Comparison of ENCODE assay signal across 9 cellular contexts in genomic region chr4:137531951-137532868, GRCh38. TPM values are rescaled to one million over a fixed set of nuclear protein-coding genes. Genes with fewer than 3 reads are reported as not detected.
DNase-seq lines count a peak whose midpoint lies in the region; ATAC-seq, FAIRE-seq and TF ChIP-seq lines count a peak whose summit lies in the region.
"Had no signal": no experiment of that assay in that cellular context is flagged by ENCODE, and none has a peak within 500 bp of the region (broad histone marks: within the 10 kb centered on the region; RNA-seq: fewer than 3 reads in every experiment).

Gene PCDH18 (minus strand): TSS chr4:137532494. CDS start chr4:137532088, 406 bp downstream.

- peak within 1 kb of the TSS; percentile 59 to 77 for H3K4me3 ChIP-seq in kidney (ENCODE audit: low read length in 2 of 2)

- TF ChIP-seq CTCF in kidney (IDR thresholded peaks at IDR 0.05; ENCODE audit: borderline replicate concordance, extremely low read depth, insufficient read depth), result no peak

- H3K9me3 ChIP-seq in kidney (ENCODE audit: control insufficient read depth in 1 of 2, low read length in 2 of 2), result no peaks in the 10 kb centered on the region

- H3K9me3 Mint-ChIP-seq in stimulated activated memory B cell treated with anti-CD40 and anti-IgM and Interleukin-4, amounts not matched to agents 10 μg/mL and 1 μg/mL and 100 μg/mL, for 72 hours, result no peaks in the 10 kb centered on the region

- no peak for FAIRE-seq in kidney (lab: Jason Lieb, UNC)

- no peaks in the 10 kb centered on the region for H3K4me1 ChIP-seq in kidney (ENCODE audit: control insufficient read depth in 1 of 2, insufficient read depth in 1 of 2, low read depth in 1 of 2, low read length in 2 of 2)

- intact Hi-C loops in kidney (cut with DNase I), result no loop called here

- no peaks in the 10 kb centered on the region for H3K27me3 Mint-ChIP-seq in stimulated activated memory B cell treated with anti-CD40 and anti-IgM and Interleukin-4, amounts not matched to agents 10 μg/mL and 1 μg/mL and 100 μg/mL, for 72 hours
- H3K27me3 Mint-ChIP-seq: activated naive CD8-positive, alpha-beta T cell had no signal

- peak within 1 kb of the TSS; percentile 20 to 54 for H3K9ac ChIP-seq in kidney (ENCODE audit: low read length in 2 of 2)

- POLR2A ChIA-PET in HEK293T (lab: Yijun Ruan, JAX), result interaction anchor here (0.6 to 1.6 kb wide), 10 partner anchors 9 to 784 kb away, joined by 3 to 10 read pairs (median 4); no protein-coding TSS in a partner anchor

- CTCF ChIA-PET in HEK293T (lab: Yijun Ruan, JAX), result interaction anchor here (0.6 to 1.3 kb wide), 6 partner anchors 19 to 673 kb away, joined by 3 to 5 read pairs (median 4); no protein-coding TSS in a partner anchor

- H3K27ac ChIP-seq in kidney (ENCODE audit: low read depth in 2 of 2, low read length in 2 of 2), result peak within 1 kb of the TSS; percentile 59 to 73

- DNase-seq in NCI-H1417 (lab: John Stamatoyannopoulos, UW) (peak in 2 of 3 experiments; percentile 55 to 77), NCI-H1417 treated with DMSO at 0.1 percent for 48 hours (lab: John Stamatoyannopoulos, UW) (no peak), HEK293T (ENCODE audit: extremely low spot score) (peak; percentile 64), NCI-H748 treated with DMSO at 0.1 percent for 48 hours (lab: John Stamatoyannopoulos, UW) (peak; percentile 50), cerebellum (ENCODE audit: low spot score) (peak; percentile 6), kidney (peak; percentile 93), COLO668 (lab: John Stamatoyannopoulos, UW; ENCODE audit: unreplicated experiment) (no peak)

- ATAC-seq in stimulated activated memory B cell treated with anti-CD40 and anti-IgM and Interleukin-4, amounts not matched to agents 10 μg/mL and 1 μg/mL and 100 μg/mL, for 72 hours, result peak; percentile 12

- H3K27ac Mint-ChIP-seq in stimulated activated memory B cell treated with anti-CD40 and anti-IgM and Interleukin-4, amounts not matched to agents 10 μg/mL and 1 μg/mL and 100 μg/mL, for 72 hours, result no peak within 1 kb of the TSS
- H3K27ac Mint-ChIP-seq: activated naive CD8-positive, alpha-beta T cell had no signal

- no peaks in the 10 kb centered on the region for H3K36me3 ChIP-seq in kidney (ENCODE audit: control insufficient read depth in 1 of 2, insufficient read depth in 2 of 2, low read length in 2 of 2)

- no peaks in the 10 kb centered on the region for H3K4me1 Mint-ChIP-seq in stimulated activated memory B cell treated with anti-CD40 and anti-IgM and Interleukin-4, amounts not matched to agents 10 μg/mL and 1 μg/mL and 100 μg/mL, for 72 hours

- H3K4me3 Mint-ChIP-seq in stimulated activated memory B cell treated with anti-CD40 and anti-IgM and Interleukin-4, amounts not matched to agents 10 μg/mL and 1 μg/mL and 100 μg/mL, for 72 hours, result no peak within 1 kb of the TSS
- H3K4me3 Mint-ChIP-seq: activated naive CD8-positive, alpha-beta T cell had no signal

- no peaks in the 10 kb centered on the region for H3K36me3 Mint-ChIP-seq in stimulated activated memory B cell treated with anti-CD40 and anti-IgM and Interleukin-4, amounts not matched to agents 10 μg/mL and 1 μg/mL and 100 μg/mL, for 72 hours
- H3K36me3 Mint-ChIP-seq: activated naive CD8-positive, alpha-beta T cell had no signal

TF ChIP-seq in HEK293T, 16 proteins besides CTCF, POLR2A, EP300 and RAD21:
- TF ChIP-seq L3MBTL2 (conservative IDR thresholded peaks at IDR 0.05) (peak; percentile 35; the same call in 1 of the 2 replicates), LEF1 (IDR thresholded peaks at IDR 0.05; ENCODE audit: borderline replicate concordance) (no peak)
TF ChIP-seq in HEK293T: peak in this region for 1.

RNA-seq across cellular contexts. Expression of gene PCDH18, which starts in this region (rescaled TPM):
- total RNA-seq in cerebellum, result 42.3 TPM
- 10.1 TPM for total RNA-seq in kidney
- 2.2 TPM for polyA plus RNA-seq in kidney (ENCODE audit: insufficient read depth, low read depth, low replicate concordance)

Comparison
In these comparisons a context has a peak if more than half of its experiments do, and no peak if none do; other contexts are left out.
1. DNase-seq: peak in NCI-H1417 (2 of 3), HEK293T (single experiment), NCI-H748 treated with DMSO at 0.1 percent for 48 hours (single experiment), cerebellum (single experiment) and kidney (single experiment); none in NCI-H1417 treated with DMSO at 0.1 percent for 48 hours (single experiment) and COLO668 (single experiment).